ENCODE assay signal across 8 cellular contexts in genomic region chr19:18274303-18274775, GRCh38. TPM values are rescaled to one million over a fixed set of nuclear protein-coding genes. Genes with fewer than 3 reads are reported as not detected.
A peak's percentile ranks its signal among the peaks of the same experiment; 100 is the strongest.
DNase-seq lines count a peak whose midpoint lies in the region; ATAC-seq and TF ChIP-seq lines count a peak whose summit lies in the region.

A gene with protein sequence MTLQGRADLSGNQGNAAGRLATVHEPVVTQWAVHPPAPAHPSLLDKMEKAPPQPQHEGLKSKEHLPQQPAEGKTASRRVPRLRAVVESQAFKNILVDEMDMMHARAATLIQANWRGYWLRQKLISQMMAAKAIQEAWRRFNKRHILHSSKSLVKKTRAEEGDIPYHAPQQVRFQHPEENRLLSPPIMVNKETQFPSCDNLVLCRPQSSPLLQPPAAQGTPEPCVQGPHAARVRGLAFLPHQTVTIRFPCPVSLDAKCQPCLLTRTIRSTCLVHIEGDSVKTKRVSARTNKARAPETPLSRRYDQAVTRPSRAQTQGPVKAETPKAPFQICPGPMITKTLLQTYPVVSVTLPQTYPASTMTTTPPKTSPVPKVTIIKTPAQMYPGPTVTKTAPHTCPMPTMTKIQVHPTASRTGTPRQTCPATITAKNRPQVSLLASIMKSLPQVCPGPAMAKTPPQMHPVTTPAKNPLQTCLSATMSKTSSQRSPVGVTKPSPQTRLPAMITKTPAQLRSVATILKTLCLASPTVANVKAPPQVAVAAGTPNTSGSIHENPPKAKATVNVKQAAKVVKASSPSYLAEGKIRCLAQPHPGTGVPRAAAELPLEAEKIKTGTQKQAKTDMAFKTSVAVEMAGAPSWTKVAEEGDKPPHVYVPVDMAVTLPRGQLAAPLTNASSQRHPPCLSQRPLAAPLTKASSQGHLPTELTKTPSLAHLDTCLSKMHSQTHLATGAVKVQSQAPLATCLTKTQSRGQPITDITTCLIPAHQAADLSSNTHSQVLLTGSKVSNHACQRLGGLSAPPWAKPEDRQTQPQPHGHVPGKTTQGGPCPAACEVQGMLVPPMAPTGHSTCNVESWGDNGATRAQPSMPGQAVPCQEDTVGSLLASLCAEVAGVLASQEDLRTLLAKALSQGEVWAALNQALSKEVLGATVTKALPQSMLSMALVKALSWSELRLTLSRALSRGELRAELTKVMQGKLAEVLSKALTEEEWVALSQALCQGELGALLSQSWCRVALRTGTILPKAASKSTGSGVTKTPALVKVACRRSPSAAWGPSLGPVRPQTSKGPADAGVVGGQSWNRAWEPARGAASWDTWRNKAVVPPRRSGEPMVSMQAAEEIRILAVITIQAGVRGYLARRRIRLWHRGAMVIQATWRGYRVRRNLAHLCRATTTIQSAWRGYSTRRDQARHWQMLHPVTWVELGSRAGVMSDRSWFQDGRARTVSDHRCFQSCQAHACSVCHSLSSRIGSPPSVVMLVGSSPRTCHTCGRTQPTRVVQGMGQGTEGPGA (N-terminal part only) (minus strand): TSS chr19:18274452. CDS start chr19:18269478, 4,974 bp downstream.

- peaks cover 18% of the 10 kb centered on the region for H3K79me1 ChIP-seq in neuronal stem cell (ENCODE audit: low read depth, low read length)

- H4K91ac ChIP-seq in neuronal stem cell (ENCODE audit: low read depth, low read length, poor library complexity) = no peak within 1 kb of the TSS

- H3K23ac ChIP-seq in neuronal stem cell (ENCODE audit: low read depth, low read length, poor library complexity) = peak within 1 kb of the TSS; percentile 31

- no peak within 1 kb of the TSS for H2BK120ac ChIP-seq in neuronal stem cell (ENCODE audit: low read depth, low read length)

- no TSS peak for BruUV-seq in Panc1 (replicated peaks; lab: Mats Ljungman, UMichigan)

- peaks cover 44% of the 10 kb centered on the region for H3K4me1 ChIP-seq in CD4-positive, alpha-beta memory T cell (ENCODE audit: insufficient read depth, low read length)
- H3K4me1 ChIP-seq in Panc1 (ENCODE audit: control insufficient read depth, insufficient read depth, low read length) = peaks cover 37% of the 10 kb centered on the region
- no peaks in the 10 kb centered on the region for H3K4me1 ChIP-seq in endodermal cell (ENCODE audit: control insufficient read depth, insufficient read depth, low read length)
- H3K4me1 ChIP-seq in neuronal stem cell (ENCODE audit: control insufficient read depth in 2 of 2, insufficient read depth in 1 of 2, low read depth in 1 of 2, low read length in 2 of 2) = peaks cover 8 to 9% of the 10 kb centered on the region in 2 donors

- H3K9me3 ChIP-seq in CD4-positive, alpha-beta memory T cell (ENCODE audit: control insufficient read depth in 1 of 2, low read length in 2 of 2) = no peaks in the 10 kb centered on the region
- H3K9me3 ChIP-seq in Panc1 (ENCODE audit: control insufficient read depth, insufficient read depth, low read depth, low read length) (no peaks in the 10 kb centered on the region), endodermal cell (ENCODE audit: control insufficient read depth, low read length) (no peaks in the 10 kb centered on the region), neuronal stem cell (replicated peaks in 1 of 2; ENCODE audit: control insufficient read depth in 2 of 2, insufficient read depth in 1 of 2, low read depth in 1 of 2, low read length in 2 of 2) (peaks cover 0 to 2% of the 10 kb centered on the region in 2 donors)

- no peak within 1 kb of the TSS for H3K18ac ChIP-seq in neuronal stem cell (ENCODE audit: low read length)

- 94 to 100% methylated on average over 2 to 8 of the region's 8 CpGs for WGBS in endodermal cell (ENCODE audit: insufficient coverage in 1 of 2, insufficient read length in 1 of 2), 2 experiments
- WGBS in neuronal stem cell (ENCODE audit: extremely low coverage in 2 of 2, insufficient read length in 2 of 2, insufficient replicate concordance in 1 of 2), 2 donors = no CpG with 5 or more reads among the region's 8 CpGs

- DNase-seq in CD4-positive, alpha-beta memory T cell = peak in 4 of 5 donors; percentile 61 to 77 (median 64)
- DNase-seq in Panc1 (ENCODE audit: low read depth, low spot score) = no peak
- DNase-seq in endodermal cell = peak; percentile 75
- DNase-seq in neuronal stem cell (ENCODE audit: low spot score) = no peak
- no peak for DNase-seq in DMS79 treated with DMSO at 0.1 percent for 48 hours (lab: John Stamatoyannopoulos, UW)
- DNase-seq in GM13976 (ENCODE audit: low spot score) = no peak
- DNase-seq in NCI-H2107 treated with DMSO at 0.1 percent for 48 hours (lab: John Stamatoyannopoulos, UW; ENCODE audit: unreplicated experiment) = no peak

- peak within 1 kb of the TSS; percentile 9 for H2AK5ac ChIP-seq in neuronal stem cell (ENCODE audit: low read depth, low read length)

- in situ Hi-C loops in Panc1 (cut with HindIII; ENCODE audit: low pct_unique_long_range_greater_than_20kb, low sequenced_read_pairs) = no loop called here
- in situ Hi-C loops in GM13976 (cut with MboI; ENCODE audit: low sequenced_read_pairs, unreplicated experiment) = no loop called here

- ATAC-seq in Panc1 (peak; percentile 74), GM19467 (IDR thresholded peaks at IDR 0.05; ENCODE audit: unreplicated experiment) (no peak)

- H2AFZ ChIP-seq in neuronal stem cell (ENCODE audit: low read length) = no peak within 1 kb of the TSS

- CTCF ChIA-PET in CD4-positive, alpha-beta memory T cell (lab: Charles Lee; ENCODE audit: partially characterized antibody) = interaction anchor here (1.2 to 18.3 kb wide), 3 partner anchors 12 to 53 kb away, joined by 3 to 542 read pairs (median 9); no protein-coding TSS in a partner anchor
- CTCF ChIA-PET in Panc1 (lab: Charles Lee) = no interaction called here

- H3K9ac ChIP-seq in endodermal cell (ENCODE audit: extremely low read depth, low read length, poor library complexity, severe bottlenecking) (no peak within 1 kb of the TSS), neuronal stem cell (ENCODE audit: low read depth, low read length, poor library complexity) (peak within 1 kb of the TSS; percentile 9)

- peaks cover 20% of the 10 kb centered on the region for H3K36me3 ChIP-seq in CD4-positive, alpha-beta memory T cell (ENCODE audit: insufficient read depth, low read length)
- H3K36me3 ChIP-seq in Panc1 (ENCODE audit: control insufficient read depth, insufficient read depth, low read length) (no peaks in the 10 kb centered on the region), endodermal cell (ENCODE audit: control insufficient read depth, insufficient read depth, low read length) (peaks cover 27% of the 10 kb centered on the region), neuronal stem cell (replicated peaks in 1 of 2; ENCODE audit: control insufficient read depth in 2 of 2, insufficient read depth in 2 of 2, low read length in 2 of 2) (peaks cover 18 to 33% of the 10 kb centered on the region in 2 donors)

- H3K9me3 Mint-ChIP-seq in CD4-positive, alpha-beta memory T cell = peaks cover 0 to 59% (median 0%) of the 10 kb centered on the region in 8 donors
- no peaks in the 10 kb centered on the region for H3K9me3 Mint-ChIP-seq in endodermal cell

- H3K4me3 Mint-ChIP-seq in CD4-positive, alpha-beta memory T cell = peak within 1 kb of the TSS; percentile 21 to 59 (median 48)
- no peak within 1 kb of the TSS for H3K4me3 Mint-ChIP-seq in endodermal cell

- H3K4me2 ChIP-seq in neuronal stem cell (ENCODE audit: insufficient read depth, low read length, poor library complexity, severe bottlenecking) = peak within 1 kb of the TSS; percentile 11

- H3K36me3 Mint-ChIP-seq in CD4-positive, alpha-beta memory T cell = peaks cover 10 to 43% of the 10 kb centered on the region in 2 donors
- H3K36me3 Mint-ChIP-seq in endodermal cell (ENCODE audit: low read depth) = peaks cover 28% of the 10 kb centered on the region

- peak within 1 kb of the TSS; percentile 22 to 100 (median 88) for H3K27ac Mint-ChIP-seq in CD4-positive, alpha-beta memory T cell
- H3K27ac Mint-ChIP-seq in endodermal cell = no peak within 1 kb of the TSS

- H3K4ac ChIP-seq in neuronal stem cell (ENCODE audit: low read length) = no peak within 1 kb of the TSS

- no peak within 1 kb of the TSS for H2BK5ac ChIP-seq in neuronal stem cell (ENCODE audit: low read length)

- POLR2A ChIA-PET in CD4-positive, alpha-beta memory T cell (lab: Charles Lee; ENCODE audit: partially characterized antibody) = interaction anchor here (0.6 to 27.2 kb wide), 4 partner anchors 27 to 113 kb away, joined by 3 to 1691 read pairs (median 529); partner anchors contain the start of gene LSM4
- POLR2A ChIA-PET in Panc1 (lab: Charles Lee) = interaction anchor here (0.6 kb wide), 2 partner anchors 20 to 183 kb away, joined by 3 to 4 read pairs; no protein-coding TSS in a partner anchor

- H4K8ac ChIP-seq in neuronal stem cell (ENCODE audit: low read depth, low read length) = peak within 1 kb of the TSS; percentile 17

- peaks cover 22 to 57% (median 39%) of the 10 kb centered on the region in 4 donors for H3K4me1 Mint-ChIP-seq in CD4-positive, alpha-beta memory T cell
- H3K4me1 Mint-ChIP-seq in endodermal cell = peaks cover 15% of the 10 kb centered on the region

- TF ChIP-seq CTCF in Panc1 (IDR thresholded peaks at IDR 0.05) (no peak), endodermal cell (conservative IDR thresholded peaks at IDR 0.05) (no peak), GM13976 (IDR thresholded peaks at IDR 0.05; ENCODE audit: borderline replicate concordance, control extremely low read depth, extremely low read depth, insufficient read depth, missing control alignments) (no peak)

- no peak within 1 kb of the TSS for H3K27ac ChIP-seq in CD4-positive, alpha-beta memory T cell (ENCODE audit: low read depth, low read length)
- H3K27ac ChIP-seq in Panc1 (ENCODE audit: low read length) = peak within 1 kb of the TSS; percentile 88
- H3K27ac ChIP-seq in endodermal cell (ENCODE audit: low read depth, low read length) = no peak within 1 kb of the TSS
- H3K27ac ChIP-seq in neuronal stem cell (replicated peaks; ENCODE audit: low read length) = no peak within 1 kb of the TSS

- H3K14ac ChIP-seq in neuronal stem cell (ENCODE audit: low read length) = no peak within 1 kb of the TSS

- intact Hi-C loops in CD4-positive, alpha-beta memory T cell (cut with micrococcal nuclease) = no loop called here
- intact Hi-C loops in Panc1 (cut with micrococcal nuclease; ENCODE audit: unreplicated experiment) = no loop called here

- H3K27me3 Mint-ChIP-seq in CD4-positive, alpha-beta memory T cell = peaks cover 0 to under 1% of the 10 kb centered on the region in 2 donors
- peaks cover 2% of the 10 kb centered on the region for H3K27me3 Mint-ChIP-seq in endodermal cell (ENCODE audit: insufficient read depth)

- H2BK15ac ChIP-seq in neuronal stem cell (ENCODE audit: low read length) = no peak within 1 kb of the TSS

- no peaks in the 10 kb centered on the region for H3K27me3 ChIP-seq in CD4-positive, alpha-beta memory T cell (ENCODE audit: insufficient read depth, low read length)
- no peaks in the 10 kb centered on the region for H3K27me3 ChIP-seq in Panc1 (ENCODE audit: control insufficient read depth, insufficient read depth, low read length)
- no peaks in the 10 kb centered on the region for H3K27me3 ChIP-seq in endodermal cell (ENCODE audit: control insufficient read depth, insufficient read depth, low read length, poor library complexity, severe bottlenecking)
- no peaks in the 10 kb centered on the region for H3K27me3 ChIP-seq in neuronal stem cell (ENCODE audit: control insufficient read depth in 3 of 3, insufficient read depth in 3 of 3, low read depth in 1 of 3, low read length in 3 of 3)

- H2BK12ac ChIP-seq in neuronal stem cell (ENCODE audit: low read length) = no peak within 1 kb of the TSS

- H3K4me3 ChIP-seq in CD4-positive, alpha-beta memory T cell (ENCODE audit: low read length in 2 of 2) = no peak within 1 kb of the TSS
- H3K4me3 ChIP-seq in Panc1 (ENCODE audit: low read depth in 2 of 2, low read length in 2 of 2) (peak within 1 kb of the TSS in 1 of 2 experiments; percentile 11; a peak in 1 of 4 replicates), endodermal cell (ENCODE audit: low read length) (no peak within 1 kb of the TSS), neuronal stem cell (ENCODE audit: low read length in 2 of 2) (peak within 1 kb of the TSS in 1 of 2 donors; percentile 41)

RNA-seq across cellular contexts. Expression of the gene that starts here (rescaled TPM):
- total RNA-seq in CD4-positive, alpha-beta memory T cell = 1 to 10 TPM; 5.5 to 5.8 TPM
- 1 to 10 TPM in 1 of 2 donors, under 1 TPM in 1; 0.13 to 1.8 TPM for polyA plus RNA-seq in CD4-positive, alpha-beta memory T cell
- 2.5 TPM for total RNA-seq in Panc1 (2021; ENCODE audit: unreplicated experiment)
- 2.2 TPM for polyA plus RNA-seq in Panc1 (2012; ENCODE audit: insufficient read length)
- total RNA-seq in endodermal cell = 1 to 10 TPM; 2.4 to 3.3 TPM
- polyA plus RNA-seq in endodermal cell (2013, experiment 1 of 2) = 3.2 TPM
- 2.7 TPM for polyA plus RNA-seq in endodermal cell (2013, experiment 2 of 2)
- polyA plus RNA-seq in neuronal stem cell (2013, experiment 1 of 2) = 0.81 TPM
- 1.1 TPM for polyA plus RNA-seq in neuronal stem cell (2013, experiment 2 of 2)

Comparison
In these comparisons a context has a peak if more than half of its experiments do, and no peak if none do; other contexts are left out.
1. DNase-seq: peak in CD4-positive, alpha-beta memory T cell (4 of 5) and endodermal cell (single experiment); none in Panc1 (single experiment), neuronal stem cell (single experiment), DMS79 treated with DMSO at 0.1 percent for 48 hours (single experiment), GM13976 (single experiment) and NCI-H2107 treated with DMSO at 0.1 percent for 48 hours (single experiment).